In the genomic region with DNA sequence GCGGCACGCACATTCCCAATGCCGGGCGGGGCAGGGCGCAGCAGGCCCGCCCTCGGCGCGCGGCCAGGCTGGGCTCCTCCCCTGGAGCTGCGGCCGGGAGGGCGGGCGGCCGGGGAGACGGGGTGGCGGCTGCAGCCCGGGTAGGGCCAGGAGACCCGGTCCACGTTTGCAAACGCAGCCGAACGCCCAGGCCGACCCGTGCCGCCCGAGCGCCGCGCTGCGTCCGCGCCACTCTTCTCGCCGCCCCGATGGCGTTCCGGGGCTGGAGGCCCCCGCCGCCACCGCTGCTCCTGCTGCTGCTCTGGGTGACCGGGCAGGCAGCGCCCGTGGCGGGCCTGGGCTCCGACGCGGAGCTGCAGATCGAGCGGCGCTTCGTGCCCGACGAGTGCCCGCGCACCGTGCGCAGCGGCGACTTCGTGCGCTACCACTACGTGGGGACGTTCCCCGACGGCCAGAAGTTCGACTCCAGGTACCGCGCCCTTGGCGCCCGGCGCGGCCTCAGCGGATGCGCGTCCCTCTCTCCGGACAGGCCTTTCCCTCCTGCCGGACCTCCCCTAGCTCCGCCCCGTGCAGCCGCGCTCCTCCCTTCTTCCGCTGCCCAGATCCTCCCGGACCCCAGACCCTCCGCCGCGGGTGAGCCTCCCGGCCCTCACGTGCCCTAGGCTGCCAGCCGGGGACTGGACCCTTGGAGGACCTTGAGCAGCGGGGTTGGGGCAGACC, we compare ENCODE assay signal across 8 cellular contexts. TPM values are rescaled to one million over a fixed set of nuclear protein-coding genes. Genes with fewer than 3 reads are reported as not detected.
DNase-seq lines count a peak whose midpoint lies in the region; ATAC-seq and TF ChIP-seq lines count a peak whose summit lies in the region.

A gene with protein sequence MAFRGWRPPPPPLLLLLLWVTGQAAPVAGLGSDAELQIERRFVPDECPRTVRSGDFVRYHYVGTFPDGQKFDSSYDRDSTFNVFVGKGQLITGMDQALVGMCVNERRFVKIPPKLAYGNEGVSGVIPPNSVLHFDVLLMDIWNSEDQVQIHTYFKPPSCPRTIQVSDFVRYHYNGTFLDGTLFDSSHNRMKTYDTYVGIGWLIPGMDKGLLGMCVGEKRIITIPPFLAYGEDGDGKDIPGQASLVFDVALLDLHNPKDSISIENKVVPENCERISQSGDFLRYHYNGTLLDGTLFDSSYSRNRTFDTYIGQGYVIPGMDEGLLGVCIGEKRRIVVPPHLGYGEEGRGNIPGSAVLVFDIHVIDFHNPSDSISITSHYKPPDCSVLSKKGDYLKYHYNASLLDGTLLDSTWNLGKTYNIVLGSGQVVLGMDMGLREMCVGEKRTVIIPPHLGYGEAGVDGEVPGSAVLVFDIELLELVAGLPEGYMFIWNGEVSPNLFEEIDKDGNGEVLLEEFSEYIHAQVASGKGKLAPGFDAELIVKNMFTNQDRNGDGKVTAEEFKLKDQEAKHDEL (plus strand): TSS at position 115 of the 720 bp plus-strand sequence. CDS start 134 bp downstream, at position 249.

- intact Hi-C loops in adrenal gland (cut with DNase I): loop anchor here in 1 of 2 donors (10.0 kb wide), 1 partner anchor 97 kb away; no protein-coding TSS in a partner anchor
- intact Hi-C loops in Right ventricle myocardium superior (cut with DNase I): no loop called here

- 0 to 1% (median 0%) methylated on average over 13 to 91 of the region's 91 CpGs for WGBS in adrenal gland, 4 donors

- peak within 1 kb of the TSS; percentile 10 to 58 (median 40) for H3K4me3 ChIP-seq in adrenal gland

- TF ChIP-seq POLR2A in adrenal gland (IDR thresholded peaks at IDR 0.05): peak; percentile 66 to 82

- TF ChIP-seq CTCF in adrenal gland (IDR thresholded peaks at IDR 0.05): no peak

- H3K36me3 ChIP-seq in adrenal gland (replicated peaks in 1 of 2): no peaks in the 10 kb centered on the region

- H3K9me3 ChIP-seq in adrenal gland (replicated peaks in 1 of 3): no peaks in the 10 kb centered on the region

- no peaks in the 10 kb centered on the region for H3K27me3 ChIP-seq in adrenal gland

- H3K27ac ChIP-seq in adrenal gland: peak within 1 kb of the TSS; percentile 1 to 90 (median 80)

- peak; percentile 73 for DNase-seq in DMS114 treated with DMSO at 0.1 percent for 48 hours (lab: John Stamatoyannopoulos, UW; ENCODE audit: unreplicated experiment)
- peak; percentile 72 for DNase-seq in GM19238 (ENCODE audit: insufficient read length, low spot score)
- peak; percentile 68 for DNase-seq in NCI-H526 treated with DMSO at 0.1 percent for 48 hours (lab: John Stamatoyannopoulos, UW)
- peak; percentile 77 to 93 (median 80) for DNase-seq in adrenal gland
- DNase-seq in Right ventricle myocardium superior: peak; percentile 92
- peak in 49 of 56 donors; percentile 13 to 79 (median 50) for DNase-seq in nucleus accumbens (lab: John Stamatoyannopoulos, UW)
- DNase-seq in effector CD4-positive, alpha-beta T cell: no peak

- ATAC-seq in HG03196 (IDR thresholded peaks at IDR 0.05; ENCODE audit: unreplicated experiment) (peak; percentile 83), Right ventricle myocardium superior (ENCODE audit: poor library complexity) (peak; percentile 96)

- peaks cover 8 to 10% of the 10 kb centered on the region in 2 donors for H3K4me1 ChIP-seq in adrenal gland (replicated peaks in 1 of 2)

RNA-seq across cellular contexts. Expression of the gene that starts here (rescaled TPM):
- total RNA-seq in adrenal gland (100 to 1,000 TPM in 7 of 8 donors, 10 to 100 TPM in 1; 74.8 to 299 (median 165) TPM), Right ventricle myocardium superior (120 TPM)
- polyA plus RNA-seq in adrenal gland: 10 to 100 TPM; 26.8 to 41.5 (median 39.8) TPM
